In the genomic region with DNA sequence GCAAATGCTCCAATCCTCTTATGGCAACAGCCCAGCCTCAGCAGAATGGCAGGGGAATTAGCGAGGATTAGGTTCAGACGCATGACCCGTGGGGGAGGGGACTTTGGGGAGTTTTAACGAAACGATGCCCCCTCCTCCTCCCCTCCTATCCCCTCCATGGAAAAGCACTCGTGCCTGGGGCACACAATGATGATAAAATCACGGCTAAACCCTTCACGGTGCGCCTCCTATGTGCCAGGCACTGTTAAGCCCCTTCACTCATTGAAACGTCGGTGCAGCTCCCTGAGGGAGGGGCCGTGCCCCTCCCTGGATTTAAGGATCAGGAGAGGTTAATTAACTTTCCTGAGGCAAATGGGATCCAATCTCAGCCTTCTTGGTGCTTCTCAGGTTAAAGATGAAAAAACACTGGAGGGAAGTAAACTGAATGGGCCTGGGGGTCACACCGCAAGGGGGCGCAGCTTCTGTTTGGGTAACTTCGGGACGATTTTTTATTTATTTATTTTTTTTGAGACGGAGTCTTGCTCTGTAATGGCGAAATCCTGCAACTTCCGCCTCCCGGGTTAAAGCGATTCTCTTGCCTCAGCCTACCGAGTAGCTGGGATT, we compare ENCODE assay signal across 9 cellular contexts. TPM values are rescaled to one million over a fixed set of nuclear protein-coding genes. Genes with fewer than 3 reads are reported as not detected.
DNase-seq lines count a peak whose midpoint lies in the region; FAIRE-seq and TF ChIP-seq lines count a peak whose summit lies in the region.
"Had no signal": no experiment of that assay in that cellular context is flagged by ENCODE, and none has a peak within 500 bp of the region (broad histone marks: within the 10 kb centered on the region; RNA-seq: fewer than 3 reads in every experiment).

No MANE protein-coding gene starts in this region.

- peak; percentile 96 for FAIRE-seq in D721Med (lab: Jason Lieb, UNC)
- FAIRE-seq: islet of Langerhans had no signal

- no peak for DNase-seq in D721Med (ENCODE audit: insufficient read length, low spot score)
- peak; percentile 99 for DNase-seq in NCI-H524 (lab: John Stamatoyannopoulos, UW)
- peak; percentile 14 for DNase-seq in amniotic epithelial cell (ENCODE audit: low read depth)
- no peak for DNase-seq in mesothelial cell of epicardium (ENCODE audit: low spot score in 2 of 2, unreplicated experiment in 2 of 2)
- DNase-seq in NCI-H2196 (lab: John Stamatoyannopoulos, UW; ENCODE audit: unreplicated experiment) = no peak
- no peak for DNase-seq in NCI-H1694 treated with DMSO at 0.1 percent for 48 hours (lab: John Stamatoyannopoulos, UW)
- DNase-seq in LoVo (ENCODE audit: low spot score) = no peak
- no peak for DNase-seq in NCI-H1105 (lab: John Stamatoyannopoulos, UW)

- TF ChIP-seq CTCF in D721Med (IDR thresholded peaks at IDR 0.05; ENCODE audit: insufficient read depth, missing control alignments) (peak; percentile 42), mesothelial cell of epicardium (IDR thresholded peaks at IDR 0.05; ENCODE audit: unreplicated experiment) (peak; percentile 51)

- H3K4me3 Mint-ChIP-seq in mesothelial cell of epicardium = peak overlapping the region; percentile 43

- H3K9me3 Mint-ChIP-seq in mesothelial cell of epicardium = no peaks in the 10 kb centered on the region

- H3K27me3 Mint-ChIP-seq in mesothelial cell of epicardium (ENCODE audit: low read depth) = peaks cover 33% of the 10 kb centered on the region

- H3K27ac Mint-ChIP-seq in mesothelial cell of epicardium = no peak overlapping the region

- no peaks in the 10 kb centered on the region for H3K36me3 Mint-ChIP-seq in mesothelial cell of epicardium

- H3K4me1 Mint-ChIP-seq in mesothelial cell of epicardium = peaks cover 11% of the 10 kb centered on the region

RNA-seq across cellular contexts. Expression of gene TPRX2, which starts 10.1 kb away (rescaled TPM):
- total RNA-seq in mesothelial cell of epicardium = not detected in 3 replicates

RNA-seq across cellular contexts. Expression of gene CRX, which starts 27.2 kb away (rescaled TPM):
- not detected in 3 replicates for total RNA-seq in mesothelial cell of epicardium

RNA-seq across cellular contexts. Expression of gene SULT2A1, which starts 37.1 kb away (rescaled TPM):
- total RNA-seq in mesothelial cell of epicardium = 0.13 TPM in 1 of 3 replicates, not detected in the others

RNA-seq across cellular contexts. Expression of gene TPRX1, which starts 44.6 kb away (rescaled TPM):
- not detected in 3 replicates for total RNA-seq in mesothelial cell of epicardium

Comparison
In these comparisons a context has a peak if more than half of its experiments do, and no peak if none do; other contexts are left out.
1. DNase-seq: peak in NCI-H524 (2 of 2) and amniotic epithelial cell (single experiment); none in D721Med (single experiment), mesothelial cell of epicardium (0 of 2), NCI-H2196 (single experiment), NCI-H1694 treated with DMSO at 0.1 percent for 48 hours (single experiment), LoVo (single experiment) and NCI-H1105 (single experiment).